Comparison of ENCODE assay signal across 8 cellular contexts in genomic region chr16:28824548-28824973, GRCh38. TPM values are rescaled to one million over a fixed set of nuclear protein-coding genes. Genes with fewer than 3 reads are reported as not detected.
DNase-seq lines count a peak whose midpoint lies in the region; ATAC-seq, FAIRE-seq and TF ChIP-seq lines count a peak whose summit lies in the region.

No MANE protein-coding gene starts in this region.

- TF ChIP-seq CTCF in heart right ventricle (IDR thresholded peaks at IDR 0.05) = no peak
- no peak for TF ChIP-seq CTCF in bronchial epithelial cell (IDR thresholded peaks at IDR 0.05; ENCODE audit: insufficient read depth, low read length, severe bottlenecking)
- no peak for TF ChIP-seq CTCF in mesothelial cell of epicardium (IDR thresholded peaks at IDR 0.05; ENCODE audit: unreplicated experiment)
- TF ChIP-seq CTCF in uterus (IDR thresholded peaks at IDR 0.05) = no peak

- H3K27ac Mint-ChIP-seq in mesothelial cell of epicardium = peak overlapping the region; percentile 100

- FAIRE-seq in bronchial epithelial cell (lab: Jason Lieb, UNC) = no peak

- H3K4me1 ChIP-seq in heart right ventricle (peaks cover 8 to 34% (median 23%) of the 10 kb centered on the region in 9 donors), uterus (peaks cover 0 to 12% of the 10 kb centered on the region in 2 donors)

- H3K27ac ChIP-seq in heart right ventricle = peak overlapping the region; percentile 92 to 100 (median 100)
- peak overlapping the region; percentile 94 to 100 for H3K27ac ChIP-seq in uterus

- H3K27me3 ChIP-seq in heart right ventricle (no peaks in the 10 kb centered on the region), bronchial epithelial cell (ENCODE audit: control insufficient read depth, insufficient read depth, low read length) (no peaks in the 10 kb centered on the region), uterus (no peaks in the 10 kb centered on the region)

- TF ChIP-seq POLR2A in uterus (IDR thresholded peaks at IDR 0.05) = no peak

- H3K9me3 Mint-ChIP-seq in mesothelial cell of epicardium = no peaks in the 10 kb centered on the region

- H3K4me1 Mint-ChIP-seq in mesothelial cell of epicardium = peaks cover 28% of the 10 kb centered on the region

- peak overlapping the region; percentile 79 to 100 (median 100) for H3K4me3 ChIP-seq in heart right ventricle
- peak overlapping the region; percentile 84 for H3K4me3 ChIP-seq in bronchial epithelial cell (ENCODE audit: low read depth, low read length)
- peak overlapping the region; percentile 94 to 97 for H3K4me3 ChIP-seq in uterus

- peak overlapping the region; percentile 99 for H3K4me3 Mint-ChIP-seq in mesothelial cell of epicardium

- DNase-seq in heart right ventricle (no peak), left ventricle myocardium superior (no peak), bronchial epithelial cell (ENCODE audit: low read depth) (no peak), mesothelial cell of epicardium (ENCODE audit: low spot score in 2 of 2, unreplicated experiment in 2 of 2) (no peak), uterus (no peak)

- no peaks in the 10 kb centered on the region for H3K27me3 Mint-ChIP-seq in mesothelial cell of epicardium (ENCODE audit: low read depth)

- H3K36me3 ChIP-seq in heart right ventricle (peaks cover 0 to 52% (median 32%) of the 10 kb centered on the region in 9 donors), bronchial epithelial cell (ENCODE audit: control insufficient read depth, insufficient read depth, low read length) (peaks cover 26% of the 10 kb centered on the region), uterus (no peaks in the 10 kb centered on the region)

- ATAC-seq in heart right ventricle (no peak), left ventricle myocardium superior (no peak), GM21381 (IDR thresholded peaks at IDR 0.05; ENCODE audit: unreplicated experiment) (no peak), GM19035 (IDR thresholded peaks at IDR 0.05; ENCODE audit: unreplicated experiment) (no peak), GM19023 (IDR thresholded peaks at IDR 0.05; ENCODE audit: unreplicated experiment) (no peak)

- 22 to 26% methylated on average over 8 of the region's 8 CpGs for WGBS in heart right ventricle, 2 donors

- H3K9me3 ChIP-seq in heart right ventricle = no peaks in the 10 kb centered on the region
- H3K9me3 ChIP-seq in uterus = no peaks in the 10 kb centered on the region

- intact Hi-C loops in heart right ventricle (cut with DNase I) (loop anchor here in 6 of 10 donors (1.0 to 10.0 kb wide), 7 partner anchors 22 to 123 kb away; partner anchors contain the start of genes RABEP2 (in 2 of the 6), TUFM (in 2 of the 6), CD19 (in 1 of the 6) and SH2B1 (in 1 of the 6)), left ventricle myocardium superior (cut with micrococcal nuclease) (no loop called here), uterus (cut with DNase I; ENCODE audit: low total_unique reads) (no loop called here)

- H3K36me3 Mint-ChIP-seq in mesothelial cell of epicardium = peaks cover 35% of the 10 kb centered on the region

RNA-seq across cellular contexts. Expression of gene ATXN2L, which starts 1.8 kb away (rescaled TPM):
- total RNA-seq in heart right ventricle (10 to 100 TPM; 37.4 to 66.2 (median 45.9) TPM), left ventricle myocardium superior (55.3 TPM), bronchial epithelial cell (27.4 and 35.7 TPM in 2 replicates), mesothelial cell of epicardium (215 to 230 TPM (median 219 TPM) in 3 replicates), uterus (100 to 1,000 TPM in 1 of 4 donors, 10 to 100 TPM in 2, 1 to 10 TPM in 1; 7.2 to 130 (median 35.0) TPM)
- 10 to 100 TPM; 36.0 to 99.9 TPM for polyA plus RNA-seq in heart right ventricle

RNA-seq across cellular contexts. Expression of gene TUFM, which starts 21.6 kb away (rescaled TPM):
- total RNA-seq in heart right ventricle = 100 to 1,000 TPM; 193 to 250 (median 236) TPM
- 100 to 1,000 TPM; 286 to 362 TPM for polyA plus RNA-seq in heart right ventricle
- 254 TPM for total RNA-seq in left ventricle myocardium superior
- total RNA-seq in bronchial epithelial cell = 146 and 176 TPM in 2 replicates
- 122 to 134 TPM (median 127 TPM) in 3 replicates for total RNA-seq in mesothelial cell of epicardium
- 10 to 100 TPM; 48.3 to 92.9 (median 61.6) TPM for total RNA-seq in uterus

RNA-seq across cellular contexts. Expression of gene SH2B1, which starts 39.1 kb away (rescaled TPM):
- total RNA-seq in heart right ventricle = 10 to 100 TPM; 30.6 to 54.5 (median 36.6) TPM
- polyA plus RNA-seq in heart right ventricle = 10 to 100 TPM; 30.2 to 72.1 TPM
- total RNA-seq in left ventricle myocardium superior = 46.1 TPM
- total RNA-seq in bronchial epithelial cell = 4.2 and 6.7 TPM in 2 replicates
- 73.9 to 78.5 TPM (median 76.8 TPM) in 3 replicates for total RNA-seq in mesothelial cell of epicardium
- total RNA-seq in uterus = 10 to 100 TPM in 3 of 4 donors, 1 to 10 TPM in 1; 9.1 to 63.3 (median 21.4) TPM

RNA-seq across cellular contexts. Expression of gene ATP2A1, which starts 53.7 kb away (rescaled TPM):
- total RNA-seq in heart right ventricle (1 to 10 TPM in 1 of 10 donors, under 1 TPM in 9; 0.13 to 1.0 (median 0.23) TPM), left ventricle myocardium superior (0.45 TPM), bronchial epithelial cell (under 0.01 and 0.13 TPM in 2 replicates), mesothelial cell of epicardium (2.9 to 3.6 TPM (median 3.0 TPM) in 3 replicates), uterus (1 to 10 TPM in 1 of 4 donors, not detected in 3; 1.6 TPM)
- under 1 TPM; 0.13 to 0.44 TPM for polyA plus RNA-seq in heart right ventricle

Comparison
In these comparisons a context has a peak if more than half of its experiments do, and no peak if none do; other contexts are left out.
1. intact Hi-C loops: an anchor here in heart right ventricle (1.0 to 10.0 kb wide); none called in left ventricle myocardium superior and uterus.